8 cellular contexts compared by ENCODE assay signal in the genomic region with DNA sequence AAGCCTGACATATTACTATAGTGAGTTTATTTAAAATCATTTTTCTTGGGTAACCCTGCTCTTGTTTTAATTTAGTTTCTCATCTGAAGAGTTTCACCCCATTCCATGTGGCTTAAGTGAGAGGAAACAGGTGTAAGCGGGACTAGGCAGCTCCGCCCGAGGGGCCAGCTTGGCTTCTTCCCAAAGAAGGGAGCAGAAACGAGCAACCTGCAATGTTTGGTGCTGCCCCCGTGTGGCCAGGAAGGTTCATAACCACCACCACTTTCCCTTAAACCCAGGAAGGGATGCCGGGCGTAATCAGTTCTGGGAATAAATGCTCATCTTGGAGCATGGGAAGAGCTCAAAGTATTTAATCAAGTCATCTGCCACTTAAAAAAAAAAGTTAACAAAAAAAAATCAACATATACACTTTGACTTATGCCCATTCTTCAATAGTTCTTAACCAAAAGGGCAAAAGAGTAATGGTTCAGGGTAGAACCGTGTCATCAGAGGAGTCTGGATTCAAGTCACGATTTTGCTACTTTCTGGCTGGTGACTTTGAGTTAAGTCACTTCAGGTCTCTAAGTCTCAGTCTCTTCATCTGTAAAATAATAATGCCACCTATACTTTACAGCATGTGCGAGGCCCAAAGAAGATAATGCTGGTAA.
DNase-seq lines count a peak whose midpoint lies in the region; ATAC-seq and TF ChIP-seq lines count a peak whose summit lies in the region.

No MANE protein-coding gene starts in this region.

- WGBS in lower leg skin, 2 donors = 41% methylated on average over 10 of the region's 10 CpGs

- no peaks in the 10 kb centered on the region for H3K36me3 Mint-ChIP-seq in activated CD4-positive, alpha-beta T cell treated with anti-CD3 and anti-CD28 coated beads, Interleukin-2, amount 10 ng/mL, durations not matched to agents 24 days and 14 days (ENCODE audit: low read depth)

- H3K27ac Mint-ChIP-seq in activated CD4-positive, alpha-beta T cell treated with anti-CD3 and anti-CD28 coated beads, Interleukin-2, amount 10 ng/mL, durations not matched to agents 24 days and 14 days = peak overlapping the region; percentile 68

- H3K9me3 Mint-ChIP-seq in activated CD4-positive, alpha-beta T cell treated with anti-CD3 and anti-CD28 coated beads, Interleukin-2, amount 10 ng/mL, durations not matched to agents 24 days and 14 days = no peaks in the 10 kb centered on the region

- H3K4me3 ChIP-seq in lower leg skin (ENCODE audit: low read depth, poor library complexity, severe bottlenecking) = no peak overlapping the region

- peaks cover 5% of the 10 kb centered on the region for H3K27me3 Mint-ChIP-seq in activated CD4-positive, alpha-beta T cell treated with anti-CD3 and anti-CD28 coated beads, Interleukin-2, amount 10 ng/mL, durations not matched to agents 24 days and 14 days

- DNase-seq in DMS79 treated with DMSO at 0.1 percent for 48 hours (lab: John Stamatoyannopoulos, UW) (peak; percentile 10), DMS79 (lab: John Stamatoyannopoulos, UW) (no peak), NCI-H510A (lab: John Stamatoyannopoulos, UW) (peak; percentile 39), dedifferentiated amniotic fluid mesenchymal stem cell (ENCODE audit: extremely low spot score) (peak; percentile 38), lower leg skin (ENCODE audit: low spot score in 2 of 2) (peak; percentile 43 to 91)
- peak; percentile 87 for DNase-seq in activated CD4-positive, alpha-beta T cell treated with anti-CD3 and anti-CD28 coated beads, Interleukin-2, amount 10 ng/mL, durations not matched to agents 24 days and 14 days
- peak; percentile 39 for DNase-seq in stimulated activated CD8-positive, alpha-beta memory T cell treated with anti-CD3 and anti-CD28 coated beads, Interleukin-12 subunit alpha, Interleukin-12 subunit beta, amount 100 ng/mL, for 1 hour (ENCODE audit: low read depth)

- peak overlapping the region; percentile 76 for H3K4me3 Mint-ChIP-seq in activated CD4-positive, alpha-beta T cell treated with anti-CD3 and anti-CD28 coated beads, Interleukin-2, amount 10 ng/mL, durations not matched to agents 24 days and 14 days

- ATAC-seq in HG03039 (IDR thresholded peaks at IDR 0.05; ENCODE audit: unreplicated experiment) = peak; percentile 72

- TF ChIP-seq CTCF in lower leg skin (IDR thresholded peaks at IDR 0.05) = no peak

- peaks cover 4% of the 10 kb centered on the region for H3K4me1 Mint-ChIP-seq in activated CD4-positive, alpha-beta T cell treated with anti-CD3 and anti-CD28 coated beads, Interleukin-2, amount 10 ng/mL, durations not matched to agents 24 days and 14 days

- intact Hi-C loops in activated CD4-positive, alpha-beta T cell treated with anti-CD3 and anti-CD28 coated beads, Interleukin-2, amount 10 ng/mL, durations not matched to agents 24 days and 14 days (cut with micrococcal nuclease) = loop anchor here (1.0 to 2.0 kb wide), 3 partner anchors 11 to 161 kb away; no protein-coding TSS in a partner anchor
- intact Hi-C loops in lower leg skin (cut with DNase I; ENCODE audit: low total_unique reads) = no loop called here

- TF ChIP-seq POLR2A in lower leg skin (IDR thresholded peaks at IDR 0.05) = no peak
